Comparison of ENCODE assay signal across 20 cellular contexts in the genomic region with DNA sequence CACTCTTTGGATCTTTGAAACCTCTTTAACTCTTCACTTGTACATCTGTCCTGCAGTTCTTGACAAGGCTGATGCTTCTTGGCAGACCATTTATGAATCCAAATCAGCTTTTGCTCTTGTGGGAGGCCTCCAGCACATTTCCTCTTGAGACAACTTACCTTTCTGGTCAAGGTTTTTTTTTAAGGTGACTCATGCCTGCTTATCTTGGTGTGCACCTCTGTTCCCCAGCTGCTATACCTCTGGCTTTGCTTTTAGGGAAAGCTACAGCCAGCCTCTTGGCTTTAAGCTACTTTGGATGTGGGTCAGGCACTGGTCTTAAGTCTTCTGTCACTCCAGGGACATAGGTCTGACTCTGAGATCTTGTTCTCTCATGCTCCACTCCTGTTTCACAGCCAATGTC.
"Had no signal": no experiment of that assay in that cellular context is flagged by ENCODE, and none has a peak within 500 bp of the region (broad histone marks: within the 10 kb centered on the region; RNA-seq: fewer than 3 reads in every experiment).

No MANE protein-coding gene starts in this region.

- H3K27ac ChIP-seq: coronary artery, heart right ventricle, neutrophil, ovary, psoas muscle, thyroid gland, upper lobe of right lung had no signal

- H3K36me3 ChIP-seq: heart right ventricle, neutrophil, ovary, thyroid gland, upper lobe of right lung had no signal

- DNase-seq: activated naive CD8-positive, alpha-beta T cell treated with anti-CD3 and anti-CD28 coated beads for 36 hours; activated T-cell treated with anti-CD3 and anti-CD28 coated beads, Interleukin-2, amount 50 U/mL, for 1 hour; cerebellar nuclear complex; heart right ventricle; kidney; ovary; psoas muscle; right cardiac atrium; stimulated activated CD4-positive, alpha-beta T cell treated with anti-CD3 and anti-CD28 coated beads, Interleukin-12 subunit alpha, Interleukin-12 subunit beta, amount 100 ng/mL, for 4 hours; stimulated activated CD4-positive, alpha-beta T cell treated with anti-CD3 and anti-CD28 coated beads, Interleukin-4, amount 100 ng/mL, for 4 hours; substantia nigra; T-helper 1 cell; T-helper 9 cell; thyroid gland; upper lobe of right lung had no signal

- ATAC-seq: heart right ventricle, left lobe of liver, psoas muscle, right cardiac atrium, upper lobe of right lung, WTC11 had no signal

- H3K9me3 ChIP-seq: neutrophil, ovary, psoas muscle, thyroid gland, upper lobe of right lung had no signal

- H3K27me3 ChIP-seq: heart right ventricle, neutrophil, ovary, thyroid gland, upper lobe of right lung had no signal

- H3K4me3 ChIP-seq: coronary artery, heart right ventricle, ovary, psoas muscle, thyroid gland, upper lobe of right lung had no signal

- H3K4me1 ChIP-seq: heart right ventricle, psoas muscle, thyroid gland, upper lobe of right lung had no signal

- FAIRE-seq: astrocyte, kidney had no signal
